In the genomic region with DNA sequence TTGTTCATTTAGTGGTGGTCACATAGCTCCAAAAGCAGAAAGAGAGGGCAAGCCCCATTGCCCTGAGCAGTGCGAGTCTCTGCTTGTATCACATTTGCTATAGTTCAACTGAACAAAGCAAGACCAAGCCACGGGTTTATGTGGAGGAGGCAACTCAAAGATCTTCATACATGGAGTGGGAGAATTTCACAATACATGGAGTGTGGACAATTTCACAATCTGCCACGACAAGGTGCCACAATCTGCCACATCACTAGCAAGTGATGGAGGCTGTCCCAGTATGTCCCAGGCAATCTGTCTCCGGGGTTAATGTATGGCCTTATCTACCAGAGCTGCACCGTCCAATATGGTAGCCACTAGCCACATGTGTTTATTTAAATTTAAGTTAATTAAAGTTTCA, we compare ENCODE assay signal across 20 cellular contexts.
"Had no signal": no experiment of that assay in that cellular context is flagged by ENCODE, and none has a peak within 500 bp of the region (broad histone marks: within the 10 kb centered on the region; RNA-seq: fewer than 3 reads in every experiment).

No MANE protein-coding gene starts in this region.

- H3K27ac ChIP-seq: KMS-11 had no signal

- H3K4me2 ChIP-seq: KMS-11, SK-N-SH had no signal

- H3K9ac ChIP-seq: KMS-11, SK-N-SH had no signal

- ATAC-seq: T-cell had no signal

- DNase-seq: Kasumi-1, MM.1S, NCI-H1092, NCI-H1105 treated with DMSO at 0.1 percent for 48 hours, NCI-H1417 treated with DMSO at 0.1 percent for 48 hours, NCI-H146, NCI-H1694 treated with DMSO at 0.1 percent for 48 hours, NCI-H1930, NCI-H2081, NCI-H2107, NCI-H2227 treated with DMSO at 0.1 percent for 48 hours, NCI-H524, NCI-H69, NCI-H774, Right ventricle myocardium superior, RPMI8226, SK-N-SH, SW 1271, T-cell had no signal

- H3K4me1 Mint-ChIP-seq: T-cell had no signal

- H3K4me3 Mint-ChIP-seq: T-cell had no signal

- H3K36me3 Mint-ChIP-seq: T-cell had no signal

- H3K27ac Mint-ChIP-seq: T-cell had no signal
